In genomic region chr15:40330368-40330836, GRCh38 we compare ENCODE assay signal across 11 cellular contexts. TPM values are rescaled to one million over a fixed set of nuclear protein-coding genes. Genes with fewer than 3 reads are reported as not detected.
A peak's percentile ranks its signal among the peaks of the same experiment; 100 is the strongest.
DNase-seq lines count a peak whose midpoint lies in the region; ATAC-seq and TF ChIP-seq lines count a peak whose summit lies in the region.
"Had no signal": no experiment of that assay in that cellular context is flagged by ENCODE, and none has a peak within 500 bp of the region (broad histone marks: within the 10 kb centered on the region; RNA-seq: fewer than 3 reads in every experiment).

No MANE protein-coding gene starts in this region.

- peak in 1 of 3 donors; percentile 31 for TF ChIP-seq POLR2A in body of pancreas (IDR thresholded peaks at IDR 0.05)

- ATAC-seq in body of pancreas = peak; percentile 41
- ATAC-seq in lower lobe of right lung = peak; percentile 82 to 91
- ATAC-seq in GM21360 (IDR thresholded peaks at IDR 0.05; ENCODE audit: unreplicated experiment) = no peak

- no peak overlapping the region for H3K4me3 ChIP-seq in body of pancreas
- H3K4me3 ChIP-seq in lower lobe of right lung = no peak overlapping the region
- H3K4me3 ChIP-seq: tibial nerve had no signal

- no peaks in the 10 kb centered on the region for H3K36me3 ChIP-seq in body of pancreas (replicated peaks in 1 of 2; ENCODE audit: insufficient read depth in 1 of 2, low read depth in 2 of 2)
- peaks cover 7% of the 10 kb centered on the region for H3K36me3 ChIP-seq in lower lobe of right lung

- DNase-seq in Ammon's horn (ENCODE audit: low spot score) (peak; percentile 74), NCI-H1105 treated with DMSO at 0.1 percent for 48 hours (lab: John Stamatoyannopoulos, UW) (peak; percentile 67), body of pancreas (peak in 1 of 4 donors; percentile 66), lower lobe of right lung (peak; percentile 88), ecto neural progenitor cell (ENCODE audit: low spot score) (no peak), T1000 (lab: John Stamatoyannopoulos, UW) (no peak)
- DNase-seq in stimulated activated CD4-positive, alpha-beta T cell treated with anti-CD3 and anti-CD28 coated beads, Interleukin-4, amount 100 ng/mL, for 4 hours = no peak
- DNase-seq: islet precursor cell had no signal

- no peaks in the 10 kb centered on the region for H3K27me3 ChIP-seq in body of pancreas
- no peaks in the 10 kb centered on the region for H3K27me3 ChIP-seq in lower lobe of right lung (ENCODE audit: low read depth)
- H3K27me3 ChIP-seq: tibial nerve had no signal

- no peaks in the 10 kb centered on the region for H3K9me3 ChIP-seq in body of pancreas
- H3K9me3 ChIP-seq in lower lobe of right lung = no peaks in the 10 kb centered on the region
- H3K9me3 ChIP-seq: tibial nerve had no signal

- TF ChIP-seq CTCF in body of pancreas (IDR thresholded peaks at IDR 0.05) = no peak
- TF ChIP-seq CTCF in lower lobe of right lung (IDR thresholded peaks at IDR 0.05) = no peak

- intact Hi-C loops in body of pancreas (cut with DNase I) = no loop called here
- intact Hi-C loops in lower lobe of right lung (cut with DNase I) = no loop called here

- H3K27ac ChIP-seq in body of pancreas (peak overlapping the region in 2 of 4 donors; percentile 33 to 47), lower lobe of right lung (peak overlapping the region; percentile 56)
- H3K27ac ChIP-seq: C4-2B had no signal

- 60% methylated on average over 5 of the region's 5 CpGs for WGBS in body of pancreas, 2 donors

- peaks cover 52% of the 10 kb centered on the region for H3K4me1 ChIP-seq in body of pancreas
- peaks cover 98% of the 10 kb centered on the region for H3K4me1 ChIP-seq in lower lobe of right lung

RNA-seq across cellular contexts. Expression of gene INAFM2, which starts 6.9 kb away (rescaled TPM):
- total RNA-seq in body of pancreas (10 to 100 TPM in 1 of 2 donors, 1 to 10 TPM in 1; 8.8 to 22.4 TPM), lower lobe of right lung (33.8 TPM)

RNA-seq across cellular contexts. Expression of gene CCDC9B, which starts 10.3 kb away (rescaled TPM):
- total RNA-seq in body of pancreas (10 to 100 TPM; 17.1 to 26.4 TPM), lower lobe of right lung (71.4 TPM)

RNA-seq across cellular contexts. Expression of gene PHGR1, which starts 20.4 kb away (rescaled TPM):
- not detected for total RNA-seq in body of pancreas
- total RNA-seq in lower lobe of right lung = not detected
- total RNA-seq: tibial nerve had no signal

RNA-seq across cellular contexts. Expression of gene PLCB2, which starts 22.7 kb away (rescaled TPM):
- total RNA-seq in body of pancreas = 1 to 10 TPM; 3.1 to 4.6 TPM
- 105 TPM for total RNA-seq in lower lobe of right lung

RNA-seq across cellular contexts. Expression of gene DISP2, which starts 27.6 kb away (rescaled TPM):
- under 1 TPM; under 0.01 to 0.52 TPM for total RNA-seq in body of pancreas
- 4.3 TPM for total RNA-seq in lower lobe of right lung

Comparison
In these comparisons a context has a peak if more than half of its experiments do, and no peak if none do; other contexts are left out.
1. DNase-seq: peak in Ammon's horn (single experiment), NCI-H1105 treated with DMSO at 0.1 percent for 48 hours (single experiment) and lower lobe of right lung (single experiment); none in ecto neural progenitor cell (single experiment), T1000 (single experiment) and stimulated activated CD4-positive, alpha-beta T cell treated with anti-CD3 and anti-CD28 coated beads, Interleukin-4, amount 100 ng/mL, for 4 hours (0 of 2).